ENCODE assay signal across 16 cellular contexts in genomic region chr5:64269164-64269563, GRCh38.
DNase-seq lines count a peak whose midpoint lies in the region; ATAC-seq and TF ChIP-seq lines count a peak whose summit lies in the region.
"Had no signal": no experiment of that assay in that cellular context is flagged by ENCODE, and none has a peak within 500 bp of the region (broad histone marks: within the 10 kb centered on the region; RNA-seq: fewer than 3 reads in every experiment).

No MANE protein-coding gene starts in this region.

- H3K9me3 ChIP-seq in psoas muscle (no peaks in the 10 kb centered on the region), MM.1S (replicated peaks; ENCODE audit: insufficient read depth, low read length) (no peaks in the 10 kb centered on the region)

- 52 to 63% (median 54%) methylated on average over 4 of the region's 4 CpGs for WGBS in psoas muscle, 3 donors

- H4K20me1 ChIP-seq in MM.1S (ENCODE audit: insufficient read depth, low read length) = no peaks in the 10 kb centered on the region
- H4K20me1 ChIP-seq: BLaER1 treated with 17β-estradiol and CSF1 and Interleukin-3, amounts not matched to agents 10 nM and 100 nM had no signal

- intact Hi-C loops in psoas muscle (cut with DNase I) = no loop called here

- H3K79me2 ChIP-seq in MM.1S (ENCODE audit: low read length) = no peaks in the 10 kb centered on the region

- H3K27me3 Mint-ChIP-seq in activated T-cell treated with anti-CD3 and anti-CD28 coated beads, Interleukin-2, amount 50 U/mL, for 72 hours (ENCODE audit: low read depth) = no peaks in the 10 kb centered on the region
- H3K27me3 Mint-ChIP-seq: CD4-positive, alpha-beta T cell had no signal

- H3K36me3 ChIP-seq in psoas muscle (ENCODE audit: insufficient read depth in 1 of 2, low read depth in 1 of 2) (no peaks in the 10 kb centered on the region), MM.1S (replicated peaks; ENCODE audit: insufficient read depth, low read length) (no peaks in the 10 kb centered on the region)
- H3K36me3 ChIP-seq: BLaER1 treated with 17β-estradiol and CSF1 and Interleukin-3, amounts not matched to agents 10 nM and 100 nM had no signal

- no peak for TF ChIP-seq CTCF in psoas muscle (IDR thresholded peaks at IDR 0.05)
- TF ChIP-seq CTCF in MM.1S (IDR thresholded peaks at IDR 0.05; ENCODE audit: low read length) = no peak

- H3K9me2 ChIP-seq in MM.1S (replicated peaks; ENCODE audit: insufficient read depth, low read length) = no peaks in the 10 kb centered on the region

- H3K9ac ChIP-seq in MM.1S (ENCODE audit: low read length) = no peak overlapping the region
- H3K9ac ChIP-seq: BLaER1 treated with 17β-estradiol and CSF1 and Interleukin-3, amounts not matched to agents 10 nM and 100 nM had no signal

- H2AFZ ChIP-seq in MM.1S (ENCODE audit: low read length) = no peak overlapping the region

- peaks cover 5% of the 10 kb centered on the region in 2 donors for H3K9me3 Mint-ChIP-seq in activated T-cell treated with anti-CD3 and anti-CD28 coated beads, Interleukin-2, amount 50 U/mL, for 72 hours
- H3K9me3 Mint-ChIP-seq: CD4-positive, alpha-beta T cell had no signal

- H3K27me3 ChIP-seq in psoas muscle (ENCODE audit: insufficient read depth in 3 of 3, low read length in 2 of 3) (no peaks in the 10 kb centered on the region), MM.1S (replicated peaks; ENCODE audit: insufficient read depth, low read length) (no peaks in the 10 kb centered on the region)
- H3K27me3 ChIP-seq: BLaER1 treated with 17β-estradiol and CSF1 and Interleukin-3, amounts not matched to agents 10 nM and 100 nM had no signal

- DNase-seq in SKM-1 treated with dmso at 0.1 percent for 144 hours (lab: John Stamatoyannopoulos, UW; ENCODE audit: unreplicated experiment) (peak; percentile 30), SKM-1 (lab: John Stamatoyannopoulos, UW; ENCODE audit: unreplicated experiment) (no peak), MV-4-11 (lab: John Stamatoyannopoulos, UW) (peak; percentile 40), OCI-M1 (lab: John Stamatoyannopoulos, UW) (peak; percentile 86), psoas muscle (no peak), MM.1S (no peak)
- DNase-seq in activated T-cell treated with anti-CD3 and anti-CD28 coated beads, Interleukin-2, amount 50 U/mL, for 72 hours = no peak
- DNase-seq: ACHN; Calu3; CD4-positive, alpha-beta T cell; DMS 273 treated with DMSO at 0.1 percent for 48 hours; DMS79; HCEC 1CT; HFFc6 had no signal

- ATAC-seq in psoas muscle = no peak
- no peak for ATAC-seq in activated T-cell treated with anti-CD3 and anti-CD28 coated beads, Interleukin-2, amount 50 U/mL, for 72 hours (replicated peaks in 1 of 2)
- ATAC-seq: HepG2 had no signal

- no peaks in the 10 kb centered on the region for H3K4me1 Mint-ChIP-seq in activated T-cell treated with anti-CD3 and anti-CD28 coated beads, Interleukin-2, amount 50 U/mL, for 72 hours (ENCODE audit: low read depth)

- no peak overlapping the region for H3K4me3 ChIP-seq in psoas muscle
- H3K4me3 ChIP-seq in MM.1S (ENCODE audit: low read length) = no peak overlapping the region
- H3K4me3 ChIP-seq: BLaER1 treated with 17β-estradiol and CSF1 and Interleukin-3, amounts not matched to agents 10 nM and 100 nM had no signal

- H3K36me3 Mint-ChIP-seq in activated T-cell treated with anti-CD3 and anti-CD28 coated beads, Interleukin-2, amount 50 U/mL, for 72 hours (ENCODE audit: insufficient read depth in 2 of 2) = no peaks in the 10 kb centered on the region

- H3K27ac Mint-ChIP-seq in activated T-cell treated with anti-CD3 and anti-CD28 coated beads, Interleukin-2, amount 50 U/mL, for 72 hours = no peak overlapping the region
- H3K27ac Mint-ChIP-seq: CD4-positive, alpha-beta T cell; HFFc6 had no signal

- H3K27ac ChIP-seq in psoas muscle (no peak overlapping the region), MM.1S (ENCODE audit: low read length) (no peak overlapping the region)
- H3K27ac ChIP-seq: BLaER1 treated with 17β-estradiol and CSF1 and Interleukin-3, amounts not matched to agents 10 nM and 100 nM had no signal

- no peak overlapping the region for H3K4me2 ChIP-seq in MM.1S (ENCODE audit: low read depth, low read length)
- H3K4me2 ChIP-seq: BLaER1 treated with 17β-estradiol and CSF1 and Interleukin-3, amounts not matched to agents 10 nM and 100 nM had no signal

- H3K4me3 Mint-ChIP-seq in activated T-cell treated with anti-CD3 and anti-CD28 coated beads, Interleukin-2, amount 50 U/mL, for 72 hours = no peak overlapping the region
- H3K4me3 Mint-ChIP-seq: CD4-positive, alpha-beta T cell; HFFc6 had no signal

- no peaks in the 10 kb centered on the region for H3F3A ChIP-seq in MM.1S (ENCODE audit: insufficient read depth, low read length)

- no peaks in the 10 kb centered on the region for H3K4me1 ChIP-seq in psoas muscle
- H3K4me1 ChIP-seq in MM.1S (ENCODE audit: low read length) = no peaks in the 10 kb centered on the region
- H3K4me1 ChIP-seq: BLaER1 treated with 17β-estradiol and CSF1 and Interleukin-3, amounts not matched to agents 10 nM and 100 nM had no signal

Comparison
In these comparisons a context has a peak if more than half of its experiments do, and no peak if none do; other contexts are left out.
1. DNase-seq: peak in SKM-1 treated with dmso at 0.1 percent for 144 hours (single experiment), MV-4-11 (single experiment) and OCI-M1 (single experiment); none in SKM-1 (single experiment), psoas muscle (0 of 2), activated T-cell treated with anti-CD3 and anti-CD28 coated beads, Interleukin-2, amount 50 U/mL, for 72 hours (0 of 2) and MM.1S (single experiment).